ENCODE assay signal across 15 cellular contexts in the genomic region with DNA sequence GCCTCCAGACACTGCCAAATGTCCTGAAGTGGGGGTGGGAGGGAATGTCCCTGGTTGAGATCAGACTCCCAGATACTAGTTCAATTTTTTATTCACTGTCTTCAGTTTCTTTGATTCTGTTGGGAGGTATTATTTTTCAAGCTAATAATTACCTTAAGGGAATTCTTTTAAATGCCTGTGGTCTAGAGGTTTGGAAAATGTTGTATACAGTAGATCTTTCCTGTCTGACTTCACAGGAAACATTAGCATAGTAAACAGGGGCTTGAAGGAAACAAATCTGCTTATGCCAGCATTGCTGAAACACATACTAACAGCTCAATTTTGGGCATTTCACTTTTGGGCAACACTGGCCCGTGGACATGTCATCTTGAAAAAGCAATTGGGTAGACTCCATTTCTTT.
A peak's percentile ranks its signal among the peaks of the same experiment; 100 is the strongest.
DNase-seq lines count a peak whose midpoint lies in the region; ATAC-seq and TF ChIP-seq lines count a peak whose summit lies in the region.
"Had no signal": no experiment of that assay in that cellular context is flagged by ENCODE, and none has a peak within 500 bp of the region (broad histone marks: within the 10 kb centered on the region; RNA-seq: fewer than 3 reads in every experiment).

No MANE protein-coding gene starts in this region.

- peaks cover 11% of the 10 kb centered on the region for H3K4me1 Mint-ChIP-seq in activated naive CD4-positive, alpha-beta T cell treated with anti-CD3 and anti-CD28 coated beads for 36 hours (ENCODE audit: low read depth)

- 13 to 21% methylated on average over 1 of the region's 1 CpG for WGBS in esophagus squamous epithelium, 2 donors

- H3K4me3 Mint-ChIP-seq in activated naive CD4-positive, alpha-beta T cell treated with anti-CD3 and anti-CD28 coated beads for 36 hours: no peak overlapping the region

- CTCF ChIA-PET in activated naive CD4-positive, alpha-beta T cell treated with anti-CD3 and anti-CD28 coated beads for 36 hours (lab: Charles Lee): interaction anchor here (0.5 to 0.6 kb wide), 2 partner anchors 9 to 724 kb away, joined by 3 read pairs; no protein-coding TSS in a partner anchor

- DNase-seq in ELR (ENCODE audit: low read depth): peak; percentile 8
- DNase-seq in SK-N-MC (ENCODE audit: low read depth, low spot score): peak; percentile 77
- DNase-seq in fibroblast of villous mesenchyme (ENCODE audit: low read depth): peak; percentile 50
- no peak for DNase-seq in activated naive CD4-positive, alpha-beta T cell treated with anti-CD3 and anti-CD28 coated beads for 36 hours
- no peak for DNase-seq in esophagus squamous epithelium (lab: John Stamatoyannopoulos, UW)
- DNase-seq: DMS79, KG1, NCI-H146, NCI-H2081 treated with DMSO at 0.1 percent for 48 hours, NCI-H510A, NCI-H774 had no signal

- H3K9me3 Mint-ChIP-seq in activated naive CD4-positive, alpha-beta T cell treated with anti-CD3 and anti-CD28 coated beads for 36 hours: no peaks in the 10 kb centered on the region

- no peak for ATAC-seq in GM19455 (IDR thresholded peaks at IDR 0.05; ENCODE audit: unreplicated experiment)
- ATAC-seq: HCT116 had no signal

- H3K27me3 ChIP-seq in neutrophil (no peaks in the 10 kb centered on the region), esophagus squamous epithelium (no peaks in the 10 kb centered on the region)
- H3K27me3 ChIP-seq: SJSA1 had no signal

- no peaks in the 10 kb centered on the region for H3K27me3 Mint-ChIP-seq in activated naive CD4-positive, alpha-beta T cell treated with anti-CD3 and anti-CD28 coated beads for 36 hours (ENCODE audit: low read depth)

- H3K4me1 ChIP-seq in neutrophil (ENCODE audit: control insufficient read depth in 1 of 2, insufficient read depth in 1 of 2, low read depth in 1 of 2, low read length in 1 of 2) (peaks cover 16 to 52% of the 10 kb centered on the region in 2 experiments), esophagus squamous epithelium (no peaks in the 10 kb centered on the region)

- H3K9ac ChIP-seq in SK-N-MC (ENCODE audit: insufficient read length): no peak overlapping the region

- H3K9me3 ChIP-seq in SK-N-MC (ENCODE audit: low read depth, low read length): no peaks in the 10 kb centered on the region
- no peaks in the 10 kb centered on the region for H3K9me3 ChIP-seq in neutrophil
- no peaks in the 10 kb centered on the region for H3K9me3 ChIP-seq in esophagus squamous epithelium
- H3K9me3 ChIP-seq: SJSA1 had no signal

- peaks cover 13% of the 10 kb centered on the region for H3K36me3 Mint-ChIP-seq in activated naive CD4-positive, alpha-beta T cell treated with anti-CD3 and anti-CD28 coated beads for 36 hours (ENCODE audit: low read depth)

- no peak overlapping the region for H3K27ac Mint-ChIP-seq in activated naive CD4-positive, alpha-beta T cell treated with anti-CD3 and anti-CD28 coated beads for 36 hours

- TF ChIP-seq CTCF in fibroblast of villous mesenchyme (IDR thresholded peaks at IDR 0.05; ENCODE audit: insufficient read depth, low read depth, low read length): no peak
- TF ChIP-seq CTCF in neutrophil (IDR thresholded peaks at IDR 0.05): no peak
- no peak for TF ChIP-seq CTCF in esophagus squamous epithelium (IDR thresholded peaks at IDR 0.05)

- intact Hi-C loops in activated naive CD4-positive, alpha-beta T cell treated with anti-CD3 and anti-CD28 coated beads for 36 hours (cut with micrococcal nuclease): no loop called here
- intact Hi-C loops in esophagus squamous epithelium (cut with DNase I): no loop called here

- H3K27ac ChIP-seq in SK-N-MC: peak overlapping the region; percentile 78
- H3K27ac ChIP-seq in neutrophil: peak overlapping the region; percentile 82
- H3K27ac ChIP-seq in esophagus squamous epithelium: no peak overlapping the region
- H3K27ac ChIP-seq: SJSA1 had no signal

- peaks cover 19% of the 10 kb centered on the region for H3K36me3 ChIP-seq in SK-N-MC (ENCODE audit: insufficient read depth, low read length)
- H3K36me3 ChIP-seq in neutrophil: no peaks in the 10 kb centered on the region
- H3K36me3 ChIP-seq in esophagus squamous epithelium: peaks cover 0 to 27% (median 0%) of the 10 kb centered on the region in 3 donors

- TF ChIP-seq POLR2A in esophagus squamous epithelium (IDR thresholded peaks at IDR 0.05): no peak

- H3K4me3 ChIP-seq in SK-N-MC (no peak overlapping the region), fibroblast of villous mesenchyme (ENCODE audit: low read depth, low read length) (no peak overlapping the region), neutrophil (ENCODE audit: low read depth in 1 of 2, low read length in 1 of 2) (no peak overlapping the region), esophagus squamous epithelium (no peak overlapping the region)
- H3K4me3 ChIP-seq: SJSA1 had no signal

Comparison
In these comparisons a context has a peak if more than half of its experiments do, and no peak if none do; other contexts are left out.
1. DNase-seq: peak in ELR (single experiment), SK-N-MC (single experiment) and fibroblast of villous mesenchyme (single experiment); none in activated naive CD4-positive, alpha-beta T cell treated with anti-CD3 and anti-CD28 coated beads for 36 hours (single experiment) and esophagus squamous epithelium (single experiment).
2. H3K27ac ChIP-seq: peak in SK-N-MC (single experiment) and neutrophil (single experiment); none in esophagus squamous epithelium (0 of 4).